Comparison of ENCODE assay signal across 18 cellular contexts in genomic region chr12:125882141-125882540, GRCh38.
A peak's percentile ranks its signal among the peaks of the same experiment; 100 is the strongest.
DNase-seq lines count a peak whose midpoint lies in the region; TF ChIP-seq lines count a peak whose summit lies in the region.
"Had no signal": no experiment of that assay in that cellular context is flagged by ENCODE, and none has a peak within 500 bp of the region (broad histone marks: within the 10 kb centered on the region; RNA-seq: fewer than 3 reads in every experiment).

No MANE protein-coding gene starts in this region.

- peak; percentile 78 for DNase-seq in Ammon's horn (ENCODE audit: low spot score)
- DNase-seq in adipocyte (ENCODE audit: low read depth): peak; percentile 36
- peak in 7 of 10 donors; percentile 7 to 72 (median 51) for DNase-seq in dorsolateral prefrontal cortex
- DNase-seq in middle frontal gyrus (ENCODE audit: extremely low spot score, low spot score): peak; percentile 37
- DNase-seq in activated effector memory CD4-positive, alpha-beta T cell treated with anti-CD3 and anti-CD28 coated beads, Interleukin-2, amount 50 U/mL, for 16 hours: no peak
- DNase-seq in NK-92 (lab: John Stamatoyannopoulos, UW; ENCODE audit: unreplicated experiment): no peak
- DNase-seq in activated CD4-positive, alpha-beta T cell treated with anti-CD3 and anti-CD28 coated beads, Interleukin-2, amount 50 U/mL, for 4 hours: no peak
- DNase-seq in testis: no peak
- DNase-seq: AML-193; CD4-positive, CD25-positive, alpha-beta regulatory T cell; DMS53; H7; IMR-90; Kasumi-1; NCI-H146; NCI-H345; NCI-H526 treated with DMSO at 0.1 percent for 48 hours; SHP77 had no signal

- H3K27ac ChIP-seq in dorsolateral prefrontal cortex (peak overlapping the region in 38 of 59 donors; percentile 1 to 84 (median 48)), testis (no peak overlapping the region)

- TF ChIP-seq CTCF in dorsolateral prefrontal cortex (IDR thresholded peaks at IDR 0.05 in 54 of 56, conservative IDR thresholded peaks at IDR 0.05 in 2 of 56; ENCODE audit: low read depth in 1 of 56, partially characterized antibody in 56 of 56): no peak
- no peak for TF ChIP-seq CTCF in testis (IDR thresholded peaks at IDR 0.05)

- H3K4me3 ChIP-seq in adipocyte (ENCODE audit: low read length) (no peak overlapping the region), dorsolateral prefrontal cortex (no peak overlapping the region), testis (no peak overlapping the region)

- H3K36me3 ChIP-seq in adipocyte (ENCODE audit: control insufficient read depth, insufficient read depth, low read length, severe bottlenecking) (no peaks in the 10 kb centered on the region), testis (ENCODE audit: low read depth, missing control alignments) (no peaks in the 10 kb centered on the region)

- H3K9me3 ChIP-seq in adipocyte (ENCODE audit: control insufficient read depth, low read length): no peaks in the 10 kb centered on the region
- no peaks in the 10 kb centered on the region for H3K9me3 ChIP-seq in testis

- TF ChIP-seq POLR2A in testis (IDR thresholded peaks at IDR 0.05): no peak

- 45 to 59% methylated on average over 3 of the region's 3 CpGs for WGBS in testis, 2 donors

- intact Hi-C loops in dorsolateral prefrontal cortex (cut with DNase I): no loop called here
- intact Hi-C loops in testis (cut with DNase I; ENCODE audit: low total_unique reads): no loop called here

- no peaks in the 10 kb centered on the region for H3K4me1 ChIP-seq in adipocyte (ENCODE audit: control insufficient read depth, insufficient read depth, low read length)
- H3K4me1 ChIP-seq in testis: no peaks in the 10 kb centered on the region

- no peaks in the 10 kb centered on the region for H3K27me3 ChIP-seq in adipocyte (replicated peaks; ENCODE audit: control insufficient read depth, insufficient read depth, low read length)
- H3K27me3 ChIP-seq in dorsolateral prefrontal cortex: no peaks in the 10 kb centered on the region
- H3K27me3 ChIP-seq in testis: no peaks in the 10 kb centered on the region

- no peak overlapping the region for H3K9ac ChIP-seq in adipocyte (ENCODE audit: low read length)

Comparison
In these comparisons a context has a peak if more than half of its experiments do, and no peak if none do; other contexts are left out.
1. DNase-seq: peak in Ammon's horn (single experiment), adipocyte (single experiment), dorsolateral prefrontal cortex (7 of 10) and middle frontal gyrus (single experiment); none in activated effector memory CD4-positive, alpha-beta T cell treated with anti-CD3 and anti-CD28 coated beads, Interleukin-2, amount 50 U/mL, for 16 hours (single experiment), NK-92 (single experiment), activated CD4-positive, alpha-beta T cell treated with anti-CD3 and anti-CD28 coated beads, Interleukin-2, amount 50 U/mL, for 4 hours (0 of 2) and testis (single experiment).
2. H3K27ac ChIP-seq: peak in dorsolateral prefrontal cortex (38 of 59); none in testis (0 of 2).